In genomic region chr2:198916548-198916947, GRCh38 we compare ENCODE assay signal across 29 cellular contexts.
DNase-seq lines count a peak whose midpoint lies in the region; ATAC-seq and FAIRE-seq lines count a peak whose summit lies in the region.
"Had no signal": no experiment of that assay in that cellular context is flagged by ENCODE, and none has a peak within 500 bp of the region (broad histone marks: within the 10 kb centered on the region; RNA-seq: fewer than 3 reads in every experiment).

No MANE protein-coding gene starts in this region.

- H3K27me3 ChIP-seq in BLaER1, result no peaks in the 10 kb centered on the region
- H3K27me3 ChIP-seq: BE2C, heart left ventricle, MG63, ovary, spleen, tibial nerve had no signal

- peaks cover 48% of the 10 kb centered on the region for H3K4me1 ChIP-seq in BLaER1
- H3K4me1 ChIP-seq: BE2C, heart left ventricle, spleen, tibial nerve had no signal

- DNase-seq in HT-29 (ENCODE audit: low spot score), result peak; percentile 28
- peak; percentile 24 for DNase-seq in NCI-H2227 treated with DMSO at 0.1 percent for 48 hours (lab: John Stamatoyannopoulos, UW)
- DNase-seq in SK-N-DZ (ENCODE audit: low spot score), result peak; percentile 86
- no peak for DNase-seq in OCI-M2 (lab: John Stamatoyannopoulos, UW; ENCODE audit: unreplicated experiment)
- DNase-seq in urothelium cell line (ENCODE audit: low spot score), result no peak
- no peak for DNase-seq in EL
- DNase-seq: ACHN; activated CD4-positive, CD25-positive, alpha-beta regulatory T cell treated with anti-CD3 and anti-CD28 coated beads, Interleukin-2, amount 50 U/mL, for 72 hours; activated CD8-positive, alpha-beta T cell treated with anti-CD3 and anti-CD28 coated beads, Interleukin-2, amount 10 ng/mL, durations not matched to agents 7 days and 5 days; BE2C; cortex of kidney; effector memory CD8-positive, alpha-beta T cell; foreskin fibroblast; heart left ventricle; KBM-7; MG63; NCI-H1694 treated with DMSO at 0.1 percent for 48 hours; NCI-H446 treated with DMSO at 0.1 percent for 48 hours; ovary; spleen; T-helper 2 cell had no signal

- H3K9ac ChIP-seq in BLaER1, result no peak overlapping the region

- no peak for ATAC-seq in GM21423 (IDR thresholded peaks at IDR 0.05; ENCODE audit: unreplicated experiment)
- ATAC-seq: activated CD8-positive, alpha-beta T cell treated with anti-CD3 and anti-CD28 coated beads, Interleukin-2, amount 10 ng/mL, durations not matched to agents 7 days and 5 days; activated naive CD4-positive, alpha-beta T cell treated with anti-CD3 and anti-CD28 coated beads, Interleukin-2, amount 50 U/mL, for 72 hours; effector memory CD8-positive, alpha-beta T cell; HCT116; heart left ventricle; SK-N-SH treated with all-trans-retinoic acid at 6 μM for 48 hours had no signal

- H3K4me2 ChIP-seq in BLaER1, result peak overlapping the region; percentile 68

- H3K27ac ChIP-seq in BLaER1, result no peak overlapping the region
- H3K27ac ChIP-seq: heart left ventricle, ovary, spleen, tibial nerve had no signal

- H3K4me3 ChIP-seq in BLaER1, result no peak overlapping the region
- H3K4me3 ChIP-seq: heart left ventricle, lung, MG63, ovary, spleen, tibial nerve had no signal

- no peaks in the 10 kb centered on the region for H3K9me3 ChIP-seq in BLaER1
- H3K9me3 ChIP-seq: BE2C, MG63, ovary had no signal

- no peaks in the 10 kb centered on the region for H3K36me3 ChIP-seq in BLaER1
- H3K36me3 ChIP-seq: BE2C, heart left ventricle, MG63, ovary, spleen, tibial nerve had no signal

- no peaks in the 10 kb centered on the region for H4K20me1 ChIP-seq in BLaER1

- no peak for FAIRE-seq in urothelium cell line (lab: Jason Lieb, UNC)
- FAIRE-seq: HTR-8/SVneo had no signal

Comparison
In these comparisons a context has a peak if more than half of its experiments do, and no peak if none do; other contexts are left out.
1. DNase-seq: peak in HT-29 (single experiment), NCI-H2227 treated with DMSO at 0.1 percent for 48 hours (single experiment) and SK-N-DZ (single experiment); none in OCI-M2 (single experiment), urothelium cell line (single experiment) and EL (single experiment).